In the genomic region with DNA sequence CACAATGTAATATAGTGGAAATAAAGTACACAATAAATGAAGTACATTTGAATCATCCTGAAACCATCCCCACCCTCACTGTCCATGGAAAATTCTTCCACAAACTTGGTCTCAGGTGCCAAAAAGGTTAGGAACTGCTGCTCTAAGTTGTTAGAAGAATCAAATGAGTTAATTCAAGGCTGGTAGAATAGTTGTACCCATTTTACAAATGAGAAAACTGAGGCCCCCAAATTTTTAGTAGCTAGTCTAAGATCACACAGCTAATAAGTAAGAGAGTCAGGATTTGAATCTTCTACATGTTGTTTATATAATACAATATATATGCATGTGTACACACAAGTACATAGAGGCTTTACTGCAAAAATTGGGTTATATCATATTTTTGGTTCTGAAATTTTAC, we compare ENCODE assay signal across 11 cellular contexts.
"Had no signal": no experiment of that assay in that cellular context is flagged by ENCODE, and none has a peak within 500 bp of the region (broad histone marks: within the 10 kb centered on the region; RNA-seq: fewer than 3 reads in every experiment).

No MANE protein-coding gene starts in this region.

- DNase-seq: GOT3, H7, H9, HCEC 1CT, HFFc6 had no signal

- H3K4me3 ChIP-seq: GM23248, GM23338, HAP-1 had no signal

- H3K9ac ChIP-seq: GM23248 had no signal

- H3K36me3 ChIP-seq: HAP-1 had no signal

- H3K27ac Mint-ChIP-seq: GM23338, H9, HFFc6 had no signal

- H3K4me3 Mint-ChIP-seq: GM23338, H9, HFFc6 had no signal

- H3K9me3 Mint-ChIP-seq: HFFc6 had no signal

- FAIRE-seq: H1, H54 had no signal

- H3K4me1 Mint-ChIP-seq: GM23338 had no signal

- ATAC-seq: GM23338, HCT116 had no signal

- H2AFZ ChIP-seq: GM23248, GM23338 had no signal

- H3K27ac ChIP-seq: GM23248 had no signal

- H3K4me2 ChIP-seq: GM23338 had no signal
